ENCODE assay signal across 17 cellular contexts in genomic region chr3:177563381-177563780, GRCh38.
DNase-seq lines count a peak whose midpoint lies in the region; ATAC-seq and TF ChIP-seq lines count a peak whose summit lies in the region.
"Had no signal": no experiment of that assay in that cellular context is flagged by ENCODE, and none has a peak within 500 bp of the region (broad histone marks: within the 10 kb centered on the region; RNA-seq: fewer than 3 reads in every experiment).

No MANE protein-coding gene starts in this region.

- intact Hi-C loops in tibial artery (cut with DNase I; ENCODE audit: low total_unique reads), result no loop called here

- TF ChIP-seq CTCF in astrocyte of the spinal cord (IDR thresholded peaks at IDR 0.05; ENCODE audit: low read depth, low read length), result no peak
- no peak for TF ChIP-seq CTCF in tibial artery (IDR thresholded peaks at IDR 0.05)
- TF ChIP-seq CTCF in BE2C (IDR thresholded peaks at IDR 0.05; ENCODE audit: low read depth, low read length), result no peak

- ATAC-seq in HG03280 (IDR thresholded peaks at IDR 0.05; ENCODE audit: unreplicated experiment) (no peak), GM18520 (IDR thresholded peaks at IDR 0.05; ENCODE audit: unreplicated experiment) (no peak)

- DNase-seq in NCI-H146 treated with DMSO at 0.1 percent for 48 hours (lab: John Stamatoyannopoulos, UW; ENCODE audit: unreplicated experiment) (peak; percentile 56), NCI-H146 (lab: John Stamatoyannopoulos, UW) (no peak), astrocyte of the spinal cord (ENCODE audit: low read depth, low spot score) (peak; percentile 19), iris pigment epithelial cell (ENCODE audit: low read depth) (peak; percentile 84), tibial artery (no peak), BE2C (no peak)
- DNase-seq: C1 segment of cervical spinal cord, DND-41, GDM1, Kasumi-1, NCI-H1105 treated with DMSO at 0.1 percent for 48 hours, NCI-H187 treated with DMSO at 0.1 percent for 48 hours, NCI-H345, SJCRH30 had no signal

- H3K36me3 ChIP-seq in tibial artery, result no peaks in the 10 kb centered on the region
- no peaks in the 10 kb centered on the region for H3K36me3 ChIP-seq in BE2C
- H3K36me3 ChIP-seq: SJCRH30 had no signal

- H3K27ac ChIP-seq in tibial artery, result peak overlapping the region; percentile 15 to 41
- H3K27ac ChIP-seq: 22Rv1, SJCRH30 had no signal

- no peaks in the 10 kb centered on the region for H3K27me3 ChIP-seq in tibial artery
- H3K27me3 ChIP-seq in BE2C, result no peaks in the 10 kb centered on the region
- H3K27me3 ChIP-seq: SJCRH30 had no signal

- H3K4me3 ChIP-seq in astrocyte of the spinal cord (ENCODE audit: low read depth, low read length) (no peak overlapping the region), tibial artery (no peak overlapping the region), BE2C (ENCODE audit: low read depth, low read length) (no peak overlapping the region)
- H3K4me3 ChIP-seq: SJCRH30 had no signal

- in situ Hi-C loops in astrocyte of the spinal cord (cut with HindIII; ENCODE audit: low sequenced_read_pairs), result no loop called here

- H3K4me1 ChIP-seq in tibial artery (peaks cover 0 to 13% (median 2%) of the 10 kb centered on the region in 4 donors), BE2C (peaks cover 19% of the 10 kb centered on the region)

- no peaks in the 10 kb centered on the region for H3K9me3 ChIP-seq in tibial artery
- no peaks in the 10 kb centered on the region for H3K9me3 ChIP-seq in BE2C

Comparison
In these comparisons a context has a peak if more than half of its experiments do, and no peak if none do; other contexts are left out.
1. DNase-seq: peak in NCI-H146 treated with DMSO at 0.1 percent for 48 hours (single experiment), astrocyte of the spinal cord (single experiment) and iris pigment epithelial cell (single experiment); none in NCI-H146 (single experiment), tibial artery (0 of 2) and BE2C (single experiment).